ENCODE assay signal across 1 cellular context in the genomic region with DNA sequence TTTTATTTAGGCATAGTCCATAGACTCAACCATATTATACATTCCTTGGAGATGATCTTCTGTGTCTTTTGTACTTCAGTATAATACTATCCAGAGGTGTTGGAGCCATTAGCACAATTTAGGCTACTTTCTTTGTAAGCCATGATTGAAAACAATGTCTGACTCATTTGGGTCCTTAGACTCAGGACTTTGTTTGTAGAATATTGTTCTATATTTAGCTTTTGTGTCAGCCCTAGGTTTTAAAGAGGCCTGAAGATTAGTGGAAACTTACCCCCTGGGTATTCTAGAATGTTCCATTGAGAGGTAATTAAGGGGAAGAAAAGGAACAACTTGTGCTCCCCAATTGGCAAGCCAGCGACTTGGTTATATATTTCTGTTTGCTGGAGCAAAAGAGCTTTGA.
TF ChIP-seq lines count a peak whose summit lies in the region.

No MANE protein-coding gene starts in this region.

TF ChIP-seq in SK-N-SH, 30 proteins besides CTCF, POLR2A, EP300 and RAD21 (continued from another document):
- TF ChIP-seq, protein P1, sequence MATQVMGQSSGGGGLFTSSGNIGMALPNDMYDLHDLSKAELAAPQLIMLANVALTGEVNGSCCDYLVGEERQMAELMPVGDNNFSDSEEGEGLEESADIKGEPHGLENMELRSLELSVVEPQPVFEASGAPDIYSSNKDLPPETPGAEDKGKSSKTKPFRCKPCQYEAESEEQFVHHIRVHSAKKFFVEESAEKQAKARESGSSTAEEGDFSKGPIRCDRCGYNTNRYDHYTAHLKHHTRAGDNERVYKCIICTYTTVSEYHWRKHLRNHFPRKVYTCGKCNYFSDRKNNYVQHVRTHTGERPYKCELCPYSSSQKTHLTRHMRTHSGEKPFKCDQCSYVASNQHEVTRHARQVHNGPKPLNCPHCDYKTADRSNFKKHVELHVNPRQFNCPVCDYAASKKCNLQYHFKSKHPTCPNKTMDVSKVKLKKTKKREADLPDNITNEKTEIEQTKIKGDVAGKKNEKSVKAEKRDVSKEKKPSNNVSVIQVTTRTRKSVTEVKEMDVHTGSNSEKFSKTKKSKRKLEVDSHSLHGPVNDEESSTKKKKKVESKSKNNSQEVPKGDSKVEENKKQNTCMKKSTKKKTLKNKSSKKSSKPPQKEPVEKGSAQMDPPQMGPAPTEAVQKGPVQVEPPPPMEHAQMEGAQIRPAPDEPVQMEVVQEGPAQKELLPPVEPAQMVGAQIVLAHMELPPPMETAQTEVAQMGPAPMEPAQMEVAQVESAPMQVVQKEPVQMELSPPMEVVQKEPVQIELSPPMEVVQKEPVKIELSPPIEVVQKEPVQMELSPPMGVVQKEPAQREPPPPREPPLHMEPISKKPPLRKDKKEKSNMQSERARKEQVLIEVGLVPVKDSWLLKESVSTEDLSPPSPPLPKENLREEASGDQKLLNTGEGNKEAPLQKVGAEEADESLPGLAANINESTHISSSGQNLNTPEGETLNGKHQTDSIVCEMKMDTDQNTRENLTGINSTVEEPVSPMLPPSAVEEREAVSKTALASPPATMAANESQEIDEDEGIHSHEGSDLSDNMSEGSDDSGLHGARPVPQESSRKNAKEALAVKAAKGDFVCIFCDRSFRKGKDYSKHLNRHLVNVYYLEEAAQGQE (IDR thresholded peaks at IDR 0.05; ENCODE audit: low read depth, low read length): no peak
- TF ChIP-seq FOSL2 (IDR thresholded peaks at IDR 0.05; ENCODE audit: borderline replicate concordance, low read depth): no peak
- no peak for TF ChIP-seq YY1 (IDR thresholded peaks at IDR 0.05; ENCODE audit: low read depth)
- no peak for TF ChIP-seq FOXM1 (IDR thresholded peaks at IDR 0.05; ENCODE audit: low read depth)
- TF ChIP-seq NRF1 (IDR thresholded peaks at IDR 0.05; ENCODE audit: low read depth, low read length): no peak
- TF ChIP-seq CHD2 (IDR thresholded peaks at IDR 0.05; ENCODE audit: low read length, partially characterized antibody): no peak
- no peak for TF ChIP-seq NFIC (IDR thresholded peaks at IDR 0.05; ENCODE audit: borderline replicate concordance)
- TF ChIP-seq, protein P2, sequence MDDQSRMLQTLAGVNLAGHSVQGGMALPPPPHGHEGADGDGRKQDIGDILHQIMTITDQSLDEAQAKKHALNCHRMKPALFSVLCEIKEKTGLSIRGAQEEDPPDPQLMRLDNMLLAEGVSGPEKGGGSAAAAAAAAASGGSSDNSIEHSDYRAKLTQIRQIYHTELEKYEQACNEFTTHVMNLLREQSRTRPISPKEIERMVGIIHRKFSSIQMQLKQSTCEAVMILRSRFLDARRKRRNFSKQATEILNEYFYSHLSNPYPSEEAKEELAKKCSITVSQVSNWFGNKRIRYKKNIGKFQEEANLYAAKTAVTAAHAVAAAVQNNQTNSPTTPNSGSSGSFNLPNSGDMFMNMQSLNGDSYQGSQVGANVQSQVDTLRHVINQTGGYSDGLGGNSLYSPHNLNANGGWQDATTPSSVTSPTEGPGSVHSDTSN (IDR thresholded peaks at IDR 0.05): no peak
- TF ChIP-seq, protein P3, sequence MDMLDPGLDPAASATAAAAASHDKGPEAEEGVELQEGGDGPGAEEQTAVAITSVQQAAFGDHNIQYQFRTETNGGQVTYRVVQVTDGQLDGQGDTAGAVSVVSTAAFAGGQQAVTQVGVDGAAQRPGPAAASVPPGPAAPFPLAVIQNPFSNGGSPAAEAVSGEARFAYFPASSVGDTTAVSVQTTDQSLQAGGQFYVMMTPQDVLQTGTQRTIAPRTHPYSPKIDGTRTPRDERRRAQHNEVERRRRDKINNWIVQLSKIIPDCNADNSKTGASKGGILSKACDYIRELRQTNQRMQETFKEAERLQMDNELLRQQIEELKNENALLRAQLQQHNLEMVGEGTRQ (IDR thresholded peaks at IDR 0.05; ENCODE audit: borderline replicate concordance, low read depth, low read length): no peak
- no peak for TF ChIP-seq POLR2AphosphoS5 (IDR thresholded peaks at IDR 0.05; ENCODE audit: low read depth, low read length)
- no peak for TF ChIP-seq SIN3A (IDR thresholded peaks at IDR 0.05; ENCODE audit: borderline replicate concordance, low read depth, low read length)
- no peak for TF ChIP-seq GATA2 (CRISPR knock-in tag; IDR thresholded peaks at IDR 0.05)
